ENCODE assay signal across 3 cellular contexts in genomic region chr1:54570161-54570560, GRCh38.
TF ChIP-seq lines count a peak whose summit lies in the region.

No MANE protein-coding gene starts in this region.

TF ChIP-seq in SK-N-SH, 30 proteins besides CTCF, POLR2A, EP300 and RAD21:
- no peak for TF ChIP-seq TEAD4 (IDR thresholded peaks at IDR 0.05; ENCODE audit: borderline replicate concordance, insufficient read depth)
- no peak for TF ChIP-seq PBX3 (IDR thresholded peaks at IDR 0.05)
- peak; percentile 49; the same call in 1 of the 2 replicates for TF ChIP-seq FOXJ3 (CRISPR knock-in tag; IDR thresholded peaks at IDR 0.05)
- TF ChIP-seq GABPA (IDR thresholded peaks at IDR 0.05; ENCODE audit: low read depth) = no peak
- TF ChIP-seq SMC3 (IDR thresholded peaks at IDR 0.05; ENCODE audit: low read depth, low read length) = no peak
- no peak for TF ChIP-seq FOXM1 (IDR thresholded peaks at IDR 0.05; ENCODE audit: low read depth)
- no peak for TF ChIP-seq TAF1 (IDR thresholded peaks at IDR 0.05; ENCODE audit: borderline replicate concordance, low read depth, low read length)
- TF ChIP-seq TCF12 (IDR thresholded peaks at IDR 0.05) = no peak
- TF ChIP-seq MEF2A (IDR thresholded peaks at IDR 0.05; ENCODE audit: borderline replicate concordance, low read depth) = no peak
- 0 out of 2 replicates have a peak, but pooled peaks have one; percentile 38 for TF ChIP-seq RCOR1 (IDR thresholded peaks at IDR 0.05; ENCODE audit: low read length)
- no peak for TF ChIP-seq EZH2phosphoT487 (IDR thresholded peaks at IDR 0.05; ENCODE audit: borderline replicate concordance, low read depth)
- no peak for TF ChIP-seq NRF1 (IDR thresholded peaks at IDR 0.05; ENCODE audit: low read depth, low read length)
- no peak for TF ChIP-seq RFX5 (IDR thresholded peaks at IDR 0.05; ENCODE audit: low read length)
TF ChIP-seq in SK-N-SH: peak in this region for 2.

TF ChIP-seq in SK-N-SH treated with all-trans-retinoic acid at 6 μM for 48 hours, 23 proteins besides CTCF, POLR2A, EP300 and RAD21:
- TF ChIP-seq RARB (CRISPR knock-in tag; IDR thresholded peaks at IDR 0.05) (no peak), ZFP30 (CRISPR knock-in tag; IDR thresholded peaks at IDR 0.05) (no peak), GLIS3 (CRISPR knock-in tag; IDR thresholded peaks at IDR 0.05) (no peak), TSHZ2 (CRISPR knock-in tag; IDR thresholded peaks at IDR 0.05) (no peak), POU6F1 (CRISPR knock-in tag; IDR thresholded peaks at IDR 0.05; ENCODE audit: borderline replicate concordance, low read depth) (no peak), ZNF8 (CRISPR knock-in tag; IDR thresholded peaks at IDR 0.05) (no peak), ZFP3 (CRISPR knock-in tag; IDR thresholded peaks at IDR 0.05) (no peak), CSDC2 (CRISPR knock-in tag; IDR thresholded peaks at IDR 0.05) (no peak), CSRNP3 (CRISPR knock-in tag; IDR thresholded peaks at IDR 0.05) (no peak), ESRRG (CRISPR knock-in tag; IDR thresholded peaks at IDR 0.05) (no peak)
TF ChIP-seq in SK-N-SH treated with all-trans-retinoic acid at 6 μM for 48 hours: peak in this region for 0.

TF ChIP-seq in IMR-90, 13 proteins besides CTCF, POLR2A, EP300 and RAD21:
- TF ChIP-seq USF2 (IDR thresholded peaks at IDR 0.05; ENCODE audit: low read depth, low read length) (no peak), FOS (IDR thresholded peaks at IDR 0.05; ENCODE audit: low read depth, low read length) (no peak), SMC3 (IDR thresholded peaks at IDR 0.05; ENCODE audit: low read depth, low read length) (no peak), NFE2L2 (IDR thresholded peaks at IDR 0.05; ENCODE audit: low read depth, low read length) (no peak)
